8 cellular contexts compared by ENCODE assay signal in the genomic region with DNA sequence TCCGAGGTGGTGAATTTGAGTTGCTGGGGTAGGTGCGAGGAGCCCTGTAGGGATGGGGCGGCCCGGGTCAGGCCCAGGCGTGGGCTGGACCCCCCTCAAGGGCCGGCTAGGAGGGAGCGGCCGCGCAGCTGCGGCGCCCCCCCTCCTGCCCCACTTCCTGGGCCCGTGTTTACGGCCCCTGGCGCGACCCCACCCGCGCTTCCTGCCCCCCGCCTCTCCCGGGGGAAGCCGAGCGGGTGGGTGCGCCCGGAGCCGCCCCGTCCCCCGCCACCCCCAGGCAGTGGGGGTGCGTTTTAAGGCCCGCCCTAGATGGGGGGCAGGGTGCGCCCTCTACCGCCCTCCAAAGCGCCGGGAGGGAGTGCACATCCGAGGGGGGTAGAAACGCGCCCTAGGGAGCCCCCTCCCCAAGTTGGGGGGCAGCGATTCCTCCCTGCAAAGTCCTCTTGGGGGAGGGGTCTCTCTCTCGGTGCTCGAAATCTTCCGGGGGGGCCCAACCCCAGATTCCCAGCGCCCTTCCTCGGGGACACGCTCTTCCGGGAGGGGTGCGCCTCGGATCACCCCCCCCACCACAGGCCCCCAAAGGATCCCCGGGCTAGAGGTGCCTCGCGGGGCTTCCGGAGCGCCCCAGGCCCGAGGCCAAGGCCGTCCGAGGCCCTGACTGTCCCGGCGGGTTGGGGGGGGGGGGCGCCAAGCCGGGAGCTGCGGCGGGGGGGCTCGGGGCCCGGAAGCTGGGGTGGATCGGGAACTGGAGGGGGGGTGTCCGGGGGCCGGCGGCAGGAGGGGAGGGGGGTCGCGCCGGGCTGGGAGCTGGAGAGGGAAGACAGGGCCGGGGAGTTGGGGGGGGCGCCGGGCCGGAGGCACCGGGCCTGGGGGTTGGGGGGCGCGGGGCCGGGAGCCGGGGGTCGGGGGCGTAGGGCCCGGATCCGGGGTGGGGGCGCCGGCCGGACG. TPM values are rescaled to one million over a fixed set of nuclear protein-coding genes. Genes with fewer than 3 reads are reported as not detected.
DNase-seq lines count a peak whose midpoint lies in the region; ATAC-seq and TF ChIP-seq lines count a peak whose summit lies in the region.

No MANE protein-coding gene starts in this region.

- H3K4ac ChIP-seq in neuronal stem cell (ENCODE audit: low read length), result no peak overlapping the region

- H3K9ac ChIP-seq in neuronal stem cell (ENCODE audit: low read depth, low read length, poor library complexity), result peak overlapping the region; percentile 44

- intact Hi-C loops in tibial artery (cut with DNase I; ENCODE audit: low total_unique reads), result loop anchor here (5.0 kb wide), 2 partner anchors 94 to 126 kb away; a partner anchor contains a TSS

- peak; percentile 9 for DNase-seq in GDM1 (lab: John Stamatoyannopoulos, UW)
- DNase-seq in NCI-H2081 (lab: John Stamatoyannopoulos, UW), result peak; percentile 73 to 81
- peak; percentile 46 to 63 for DNase-seq in activated T-helper 1 cell treated with anti-CD3 and anti-CD28 coated beads, Interleukin-2, amount 50 U/mL, for 16 hours (ENCODE audit: low read depth in 1 of 2, low spot score in 1 of 2)
- DNase-seq in fibroblast of villous mesenchyme (ENCODE audit: low read depth), result peak; percentile 63
- no peak for DNase-seq in neuronal stem cell (ENCODE audit: low spot score)
- DNase-seq in tibial artery, result peak in 1 of 2 donors; percentile 74

- H2BK15ac ChIP-seq in neuronal stem cell (ENCODE audit: low read length), result peak overlapping the region; percentile 81

- peak overlapping the region; percentile 80 for H2AFZ ChIP-seq in neuronal stem cell (ENCODE audit: low read length)

- no peak overlapping the region for H2BK120ac ChIP-seq in neuronal stem cell (ENCODE audit: low read depth, low read length)

- H3K14ac ChIP-seq in neuronal stem cell (ENCODE audit: low read length), result peak overlapping the region; percentile 6

- peak overlapping the region; percentile 92 for H2AK5ac ChIP-seq in neuronal stem cell (ENCODE audit: low read depth, low read length)

- H3K9me3 ChIP-seq in neuronal stem cell (replicated peaks in 1 of 2; ENCODE audit: control insufficient read depth in 2 of 2, insufficient read depth in 1 of 2, low read depth in 1 of 2, low read length in 2 of 2) (peaks cover 0 to 1% of the 10 kb centered on the region in 2 donors), tibial artery (no peaks in the 10 kb centered on the region)

- peaks cover 0 to 17% (median 12%) of the 10 kb centered on the region in 3 experiments for H3K27me3 ChIP-seq in neuronal stem cell (ENCODE audit: control insufficient read depth in 3 of 3, insufficient read depth in 3 of 3, low read depth in 1 of 3, low read length in 3 of 3)
- no peaks in the 10 kb centered on the region for H3K27me3 ChIP-seq in tibial artery

- no peak overlapping the region for H2BK5ac ChIP-seq in neuronal stem cell (ENCODE audit: low read length)

- no CpG with 5 or more reads among the region's 85 CpGs for WGBS in neuronal stem cell (ENCODE audit: extremely low coverage in 2 of 2, insufficient read length in 2 of 2, insufficient replicate concordance in 1 of 2), 2 donors

- H4K8ac ChIP-seq in neuronal stem cell (ENCODE audit: low read depth, low read length), result no peak overlapping the region

- H4K91ac ChIP-seq in neuronal stem cell (ENCODE audit: low read depth, low read length, poor library complexity), result no peak overlapping the region

- H3K79me1 ChIP-seq in neuronal stem cell (ENCODE audit: low read depth, low read length), result no peaks in the 10 kb centered on the region

- peaks cover 0 to 10% of the 10 kb centered on the region in 2 donors for H3K4me1 ChIP-seq in neuronal stem cell (ENCODE audit: control insufficient read depth in 2 of 2, insufficient read depth in 1 of 2, low read depth in 1 of 2, low read length in 2 of 2)
- peaks cover 0 to 45% (median 33%) of the 10 kb centered on the region in 4 donors for H3K4me1 ChIP-seq in tibial artery

- TF ChIP-seq CTCF in fibroblast of villous mesenchyme (IDR thresholded peaks at IDR 0.05; ENCODE audit: insufficient read depth, low read depth, low read length) (peak; percentile 24), tibial artery (IDR thresholded peaks at IDR 0.05) (peak in 1 of 2 experiments; percentile 21)

- peak overlapping the region; percentile 80 for H3K23ac ChIP-seq in neuronal stem cell (ENCODE audit: low read depth, low read length, poor library complexity)

- H3K4me2 ChIP-seq in neuronal stem cell (ENCODE audit: insufficient read depth, low read length, poor library complexity, severe bottlenecking), result peak overlapping the region; percentile 66

- H3K27ac ChIP-seq in neuronal stem cell (replicated peaks; ENCODE audit: low read length) (no peak overlapping the region), tibial artery (peak overlapping the region; percentile 89 to 95)

- no peak for ATAC-seq in HG03520 (IDR thresholded peaks at IDR 0.05; ENCODE audit: unreplicated experiment)
- no peak for ATAC-seq in GM21515 (IDR thresholded peaks at IDR 0.05; ENCODE audit: unreplicated experiment)

- H3K36me3 ChIP-seq in neuronal stem cell (replicated peaks in 1 of 2; ENCODE audit: control insufficient read depth in 2 of 2, insufficient read depth in 2 of 2, low read length in 2 of 2) (peaks cover 7 to 42% of the 10 kb centered on the region in 2 donors), tibial artery (peaks cover 0 to 27% (median 19%) of the 10 kb centered on the region in 3 donors)

- no peak overlapping the region for H2BK12ac ChIP-seq in neuronal stem cell (ENCODE audit: low read length)

- peak overlapping the region; percentile 85 for H3K4me3 ChIP-seq in fibroblast of villous mesenchyme (ENCODE audit: low read depth, low read length)
- peak overlapping the region; percentile 66 to 84 for H3K4me3 ChIP-seq in neuronal stem cell (ENCODE audit: low read length in 2 of 2)
- H3K4me3 ChIP-seq in tibial artery, result peak overlapping the region; percentile 85 to 89

- peak overlapping the region; percentile 95 for H3K18ac ChIP-seq in neuronal stem cell (ENCODE audit: low read length)

RNA-seq across cellular contexts. Expression of a gene that starts 0.8 kb away (rescaled TPM):
- total RNA-seq in fibroblast of villous mesenchyme, result 289 and 301 TPM in 2 replicates
- polyA plus RNA-seq in neuronal stem cell (2013, experiment 1 of 2), result 162 TPM
- 164 TPM for polyA plus RNA-seq in neuronal stem cell (2013, experiment 2 of 2)

RNA-seq across cellular contexts. Expression of a gene that starts 32.4 kb away (rescaled TPM):
- total RNA-seq in fibroblast of villous mesenchyme, result 0.32 and 1.7 TPM in 2 replicates
- 0.36 TPM for polyA plus RNA-seq in neuronal stem cell (2013, experiment 1 of 2)
- polyA plus RNA-seq in neuronal stem cell (2013, experiment 2 of 2), result 0.21 TPM

RNA-seq across cellular contexts. Expression of a gene that starts 32.7 kb away (rescaled TPM):
- total RNA-seq in fibroblast of villous mesenchyme, result 80.7 and 87.3 TPM in 2 replicates
- polyA plus RNA-seq in neuronal stem cell (2013, experiment 1 of 2), result 19.2 TPM
- 20.0 TPM for polyA plus RNA-seq in neuronal stem cell (2013, experiment 2 of 2)
